Comparison of ENCODE assay signal across 15 cellular contexts in genomic region chr17:45333702-45334092, GRCh38. TPM values are rescaled to one million over a fixed set of nuclear protein-coding genes. Genes with fewer than 3 reads are reported as not detected.
DNase-seq lines count a peak whose midpoint lies in the region; ATAC-seq, FAIRE-seq and TF ChIP-seq lines count a peak whose summit lies in the region.
"Had no signal": no experiment of that assay in that cellular context is flagged by ENCODE, and none has a peak within 500 bp of the region (broad histone marks: within the 10 kb centered on the region; RNA-seq: fewer than 3 reads in every experiment).

No MANE protein-coding gene starts in this region.

- POLR2A ChIA-PET in endothelial cell of umbilical vein (lab: Charles Lee) = no interaction called here

- FAIRE-seq in endothelial cell of umbilical vein (lab: Jason Lieb, UNC) = no peak
- FAIRE-seq: A204.1, RCC 7860, TTC549 had no signal

- H3K27me3 ChIP-seq in HL-60 (ENCODE audit: insufficient read depth, poor library complexity, severe bottlenecking) = no peaks in the 10 kb centered on the region
- H3K27me3 ChIP-seq in endothelial cell of umbilical vein (ENCODE audit: control insufficient read depth in 2 of 2, insufficient read depth in 2 of 2, low read length in 2 of 2) = no peaks in the 10 kb centered on the region
- no peaks in the 10 kb centered on the region for H3K27me3 ChIP-seq in sigmoid colon
- H3K27me3 ChIP-seq: adrenal gland, dorsolateral prefrontal cortex had no signal

- no peaks in the 10 kb centered on the region for H3K9me3 Mint-ChIP-seq in T-helper 1 cell treated with Interleukin-12 subunit alpha and Interleukin-12 subunit beta and Interleukin-4 antibody, amounts not matched to agents 30 μg/mL and 1 μg/mL, for 36 hours
- H3K9me3 Mint-ChIP-seq: activated CD4-positive, alpha-beta memory T cell treated with anti-CD3 and anti-CD28 coated beads for 36 hours had no signal

- ATAC-seq in GM18873 (IDR thresholded peaks at IDR 0.05; ENCODE audit: low FRiP score, unreplicated experiment) (no peak), HG02763 (IDR thresholded peaks at IDR 0.05; ENCODE audit: unreplicated experiment) (no peak)

- no peaks in the 10 kb centered on the region for H3K79me2 ChIP-seq in endothelial cell of umbilical vein (ENCODE audit: control insufficient read depth, insufficient read depth, low read length)

- no peak overlapping the region for H3K9ac ChIP-seq in endothelial cell of umbilical vein (replicated peaks; ENCODE audit: extremely low read depth, insufficient read depth, low read length)

- H3K4me1 Mint-ChIP-seq in T-helper 1 cell treated with Interleukin-12 subunit alpha and Interleukin-12 subunit beta and Interleukin-4 antibody, amounts not matched to agents 30 μg/mL and 1 μg/mL, for 36 hours (ENCODE audit: low read depth) = peaks cover 21% of the 10 kb centered on the region

- H3K4me1 ChIP-seq in endothelial cell of umbilical vein (ENCODE audit: control insufficient read depth, extremely low read depth, insufficient read depth, low read length) (peaks cover 21% of the 10 kb centered on the region), sigmoid colon (peaks cover 0 to 6% (median 0%) of the 10 kb centered on the region in 4 donors)
- H3K4me1 ChIP-seq: prostate gland had no signal

- H3K4me3 ChIP-seq in HL-60 (replicated peaks; ENCODE audit: insufficient read depth, low read length) = no peak overlapping the region
- H3K4me3 ChIP-seq in endothelial cell of umbilical vein (replicated peaks in 1 of 3; ENCODE audit: insufficient read depth in 1 of 3, low read depth in 1 of 3, low read length in 3 of 3) = no peak overlapping the region
- no peak overlapping the region for H3K4me3 ChIP-seq in sigmoid colon
- H3K4me3 ChIP-seq: adrenal gland, dorsolateral prefrontal cortex, prostate gland had no signal

- CTCF ChIA-PET in endothelial cell of umbilical vein (lab: Charles Lee) = interaction anchor here (1.1 to 1.7 kb wide), 4 partner anchors 8 to 56 kb away, joined by 3 to 11 read pairs (median 4); no protein-coding TSS in a partner anchor

- TF ChIP-seq CTCF in HL-60 (IDR thresholded peaks at IDR 0.05; ENCODE audit: insufficient read depth, low read length) (no peak), endothelial cell of umbilical vein (IDR thresholded peaks at IDR 0.05; ENCODE audit: extremely low read depth in 1 of 2, insufficient read depth in 1 of 2, low read depth in 1 of 2, low read length in 2 of 2) (no peak), sigmoid colon (IDR thresholded peaks at IDR 0.05) (no peak)

- H3K27me3 Mint-ChIP-seq in T-helper 1 cell treated with Interleukin-12 subunit alpha and Interleukin-12 subunit beta and Interleukin-4 antibody, amounts not matched to agents 30 μg/mL and 1 μg/mL, for 36 hours (ENCODE audit: low read depth) = no peaks in the 10 kb centered on the region
- H3K27me3 Mint-ChIP-seq: activated CD4-positive, alpha-beta memory T cell treated with anti-CD3 and anti-CD28 coated beads for 36 hours had no signal

- H3K9me1 ChIP-seq in endothelial cell of umbilical vein (replicated peaks; ENCODE audit: control insufficient read depth, extremely low read depth, insufficient read depth, low read length) = no peaks in the 10 kb centered on the region

- H3K4me3 Mint-ChIP-seq in T-helper 1 cell treated with Interleukin-12 subunit alpha and Interleukin-12 subunit beta and Interleukin-4 antibody, amounts not matched to agents 30 μg/mL and 1 μg/mL, for 36 hours = no peak overlapping the region
- H3K4me3 Mint-ChIP-seq: activated CD4-positive, alpha-beta memory T cell treated with anti-CD3 and anti-CD28 coated beads for 36 hours had no signal

- H3K4me2 ChIP-seq in endothelial cell of umbilical vein (ENCODE audit: insufficient read depth, low read length) = no peak overlapping the region

- no peak for TF ChIP-seq EP300 in sigmoid colon (IDR thresholded peaks at IDR 0.05)

- dilution Hi-C loops in endothelial cell of umbilical vein (cut with MboI; ENCODE audit: extremely low pct_ligation_motif_present, low sequenced_read_pairs) = no loop called here

- H2AFZ ChIP-seq in endothelial cell of umbilical vein (ENCODE audit: low read depth, low read length) = peak overlapping the region; percentile 59

- no peaks in the 10 kb centered on the region for H3K9me3 ChIP-seq in endothelial cell of umbilical vein (replicated peaks; ENCODE audit: control insufficient read depth, insufficient read depth, low read length)
- no peaks in the 10 kb centered on the region for H3K9me3 ChIP-seq in sigmoid colon
- H3K9me3 ChIP-seq: adrenal gland, prostate gland had no signal

- TF ChIP-seq POLR2A in endothelial cell of umbilical vein (IDR thresholded peaks at IDR 0.05; ENCODE audit: low read depth, low read length) (no peak), sigmoid colon (IDR thresholded peaks at IDR 0.05) (no peak)

- H3K36me3 Mint-ChIP-seq in T-helper 1 cell treated with Interleukin-12 subunit alpha and Interleukin-12 subunit beta and Interleukin-4 antibody, amounts not matched to agents 30 μg/mL and 1 μg/mL, for 36 hours (ENCODE audit: low read depth) = no peaks in the 10 kb centered on the region
- H3K36me3 Mint-ChIP-seq: activated CD4-positive, alpha-beta memory T cell treated with anti-CD3 and anti-CD28 coated beads for 36 hours had no signal

- WGBS in sigmoid colon, 2 donors = 84 to 91% methylated on average over 4 of the region's 4 CpGs

- BruUV-seq in endothelial cell of umbilical vein (replicated peaks; lab: Mats Ljungman, UMichigan) = no TSS peak

- H3K27ac ChIP-seq in HL-60 (replicated peaks) (peak overlapping the region; percentile 46), endothelial cell of umbilical vein (ENCODE audit: insufficient read depth, low read depth, low read length) (no peak overlapping the region), sigmoid colon (no peak overlapping the region)
- H3K27ac ChIP-seq: dorsolateral prefrontal cortex, prostate gland had no signal

- H3K36me3 ChIP-seq in endothelial cell of umbilical vein (ENCODE audit: control insufficient read depth in 2 of 2, extremely low read depth in 1 of 2, insufficient read depth in 2 of 2, low read length in 2 of 2) = no peaks in the 10 kb centered on the region
- no peaks in the 10 kb centered on the region for H3K36me3 ChIP-seq in sigmoid colon
- H3K36me3 ChIP-seq: adrenal gland, prostate gland had no signal

- intact Hi-C loops in endothelial cell of umbilical vein (cut with micrococcal nuclease) (no loop called here), sigmoid colon (cut with DNase I) (no loop called here)

- H3K27ac Mint-ChIP-seq in T-helper 1 cell treated with Interleukin-12 subunit alpha and Interleukin-12 subunit beta and Interleukin-4 antibody, amounts not matched to agents 30 μg/mL and 1 μg/mL, for 36 hours = peak overlapping the region; percentile 3
- H3K27ac Mint-ChIP-seq: activated CD4-positive, alpha-beta memory T cell treated with anti-CD3 and anti-CD28 coated beads for 36 hours had no signal

- no peak for DNase-seq in T-helper 1 cell
- no peak for DNase-seq in HL-60 (ENCODE audit: low read depth in 1 of 2, low spot score in 1 of 2)
- DNase-seq in endothelial cell of umbilical vein (ENCODE audit: low read depth, low spot score) = no peak
- DNase-seq in sigmoid colon = peak; percentile 54
- no peak for DNase-seq in retina

- no peaks in the 10 kb centered on the region for H4K20me1 ChIP-seq in endothelial cell of umbilical vein (replicated peaks; ENCODE audit: control insufficient read depth, extremely low read depth, insufficient read depth, low read length)

TF ChIP-seq in endothelial cell of umbilical vein, 7 proteins besides CTCF, POLR2A, EP300 and RAD21:
- TF ChIP-seq POLR2AphosphoS5 (IDR thresholded peaks at IDR 0.05; ENCODE audit: insufficient read depth, low read depth, low read length) (no peak), FOS (IDR thresholded peaks at IDR 0.05; ENCODE audit: borderline replicate concordance, insufficient read depth, low read length) (no peak), GATA2 (IDR thresholded peaks at IDR 0.05; ENCODE audit: insufficient read depth, insufficient read length, low read depth, low read length) (no peak), MAX (IDR thresholded peaks at IDR 0.05; ENCODE audit: insufficient read depth, insufficient read length) (no peak), JUN (IDR thresholded peaks at IDR 0.05; ENCODE audit: borderline replicate concordance, insufficient read depth, insufficient read length, low read depth) (no peak), MYC (IDR thresholded peaks at IDR 0.05; ENCODE audit: low read depth, low read length) (no peak), EZH2 (IDR thresholded peaks at IDR 0.05; ENCODE audit: borderline replicate concordance, low read depth, low read length, severe bottlenecking) (no peak)
TF ChIP-seq in endothelial cell of umbilical vein: peak in this region for 0.

RNA-seq across cellular contexts. Expression of gene MAP3K14, which starts 16.9 kb away (rescaled TPM):
- total RNA-seq in endothelial cell of umbilical vein = 7.9 and 9.8 TPM in 2 replicates
- 5.4 and 6.4 TPM in 2 replicates for polyA plus RNA-seq in endothelial cell of umbilical vein
- polyA plus RNA-seq in endothelial cell of umbilical vein (2011; cell fraction: cytosol; rRNA removed) = 4.0 and 5.3 TPM in 2 replicates
- 11.9 and 13.4 TPM in 2 replicates for polyA plus RNA-seq in endothelial cell of umbilical vein (2011; cell fraction: nucleus; rRNA removed)
- 3.6 and 5.8 TPM in 2 replicates for polyA plus RNA-seq in endothelial cell of umbilical vein (2012)
- polyA minus RNA-seq in endothelial cell of umbilical vein = 4.2 and 4.4 TPM in 2 replicates
- polyA minus RNA-seq in endothelial cell of umbilical vein (2011; cell fraction: cytosol; rRNA and poly(A)+ RNA removed) = 5.4 TPM
- polyA minus RNA-seq in endothelial cell of umbilical vein (2011; cell fraction: nucleus; rRNA and poly(A)+ RNA removed) = 5.3 and 7.3 TPM in 2 replicates
- total RNA-seq in sigmoid colon = 10 to 100 TPM in 3 of 4 donors, 1 to 10 TPM in 1; 9.2 to 28.5 (median 14.1) TPM
- polyA plus RNA-seq in sigmoid colon = 10 to 100 TPM in 1 of 3 donors, 1 to 10 TPM in 2; 7.2 to 20.8 (median 9.0) TPM
